Comparison of ENCODE assay signal across 18 cellular contexts in genomic region chr13:23988546-23989122, GRCh38.
DNase-seq lines count a peak whose midpoint lies in the region; ATAC-seq and TF ChIP-seq lines count a peak whose summit lies in the region.
"Had no signal": no experiment of that assay in that cellular context is flagged by ENCODE, and none has a peak within 500 bp of the region (broad histone marks: within the 10 kb centered on the region; RNA-seq: fewer than 3 reads in every experiment).

No MANE protein-coding gene starts in this region.

- H3K4me1 Mint-ChIP-seq in neural progenitor cell: peaks cover 33% of the 10 kb centered on the region
- H3K4me1 Mint-ChIP-seq: IgD-negative memory B cell had no signal

- H3K79me2 ChIP-seq in neural progenitor cell (ENCODE audit: low read depth): no peaks in the 10 kb centered on the region

- H3K27me3 Mint-ChIP-seq in neural progenitor cell (ENCODE audit: insufficient read depth, low read depth): peaks cover 2% of the 10 kb centered on the region

- TF ChIP-seq CTCF in esophagus muscularis mucosa (IDR thresholded peaks at IDR 0.05): no peak
- TF ChIP-seq CTCF in neural progenitor cell (IDR thresholded peaks at IDR 0.05): no peak
- TF ChIP-seq CTCF in left lung (IDR thresholded peaks at IDR 0.05): no peak
- no peak for TF ChIP-seq CTCF in left ventricle myocardium inferior (IDR thresholded peaks at IDR 0.05; ENCODE audit: borderline replicate concordance)

- no peak for TF ChIP-seq EP300 in esophagus muscularis mucosa (IDR thresholded peaks at IDR 0.05)

- H3K27ac ChIP-seq in esophagus muscularis mucosa (replicated peaks in 1 of 4) (no peak overlapping the region), neural progenitor cell (no peak overlapping the region), left lung (no peak overlapping the region), left ventricle myocardium inferior (replicated peaks) (no peak overlapping the region)
- H3K27ac ChIP-seq: C4-2B had no signal

- H4K20me1 ChIP-seq in neural progenitor cell (ENCODE audit: low read depth): no peaks in the 10 kb centered on the region

- ATAC-seq in left lung: no peak
- ATAC-seq: Right ventricle myocardium inferior had no signal

- no peaks in the 10 kb centered on the region for H3K36me3 ChIP-seq in esophagus muscularis mucosa
- no peaks in the 10 kb centered on the region for H3K36me3 ChIP-seq in neural progenitor cell
- H3K36me3 ChIP-seq in left lung: no peaks in the 10 kb centered on the region
- no peaks in the 10 kb centered on the region for H3K36me3 ChIP-seq in left ventricle myocardium inferior

- H2AFZ ChIP-seq in neural progenitor cell (replicated peaks): peak overlapping the region; percentile 4

- intact Hi-C loops in esophagus muscularis mucosa (cut with DNase I): no loop called here
- intact Hi-C loops in left lung (cut with DNase I): no loop called here
- intact Hi-C loops in left ventricle myocardium inferior (cut with micrococcal nuclease): no loop called here

- peaks cover 3% of the 10 kb centered on the region for H3K9me3 Mint-ChIP-seq in neural progenitor cell
- H3K9me3 Mint-ChIP-seq: H9, IgD-negative memory B cell had no signal

- peak; percentile 34 for DNase-seq in amniotic epithelial cell (ENCODE audit: low read depth)
- peak; percentile 8 for DNase-seq in esophagus muscularis mucosa (ENCODE audit: extremely low spot score)
- DNase-seq in neural progenitor cell (ENCODE audit: low spot score): no peak
- DNase-seq in cortex of kidney (lab: John Stamatoyannopoulos, UW): no peak
- no peak for DNase-seq in left lung
- no peak for DNase-seq in activated CD4-positive, CD25-positive, alpha-beta regulatory T cell treated with anti-CD3 and anti-CD28 coated beads, Interleukin-2, amount 50 U/mL, for 72 hours
- no peak for DNase-seq in left ventricle myocardium inferior
- DNase-seq: AML-193; H9; Karpas-422; NCI-H1048; NCI-H1436 treated with DMSO at 0.1 percent for 48 hours; NCI-H2029; NCI-H526 treated with DMSO at 0.1 percent for 48 hours; NK-92 treated with Interleukin-12 subunit alpha and Interleukin-12 subunit beta, amount 100 ng/mL, for 24 hours had no signal

- H3F3A ChIP-seq in neural progenitor cell (ENCODE audit: low read depth): no peaks in the 10 kb centered on the region

- H3K9me3 ChIP-seq in esophagus muscularis mucosa: no peaks in the 10 kb centered on the region
- no peaks in the 10 kb centered on the region for H3K9me3 ChIP-seq in neural progenitor cell (ENCODE audit: low read depth)
- no peaks in the 10 kb centered on the region for H3K9me3 ChIP-seq in left lung
- no peaks in the 10 kb centered on the region for H3K9me3 ChIP-seq in left ventricle myocardium inferior (replicated peaks)

- H3K4me3 ChIP-seq in esophagus muscularis mucosa: no peak overlapping the region
- H3K4me3 ChIP-seq in neural progenitor cell: no peak overlapping the region
- no peak overlapping the region for H3K4me3 ChIP-seq in left lung
- H3K4me3 ChIP-seq in left ventricle myocardium inferior: no peak overlapping the region

- no peak overlapping the region for H3K4me3 Mint-ChIP-seq in neural progenitor cell
- H3K4me3 Mint-ChIP-seq: H9, IgD-negative memory B cell had no signal

- peaks cover 41% of the 10 kb centered on the region for H3K36me3 Mint-ChIP-seq in neural progenitor cell

- no peak overlapping the region for H3K9ac ChIP-seq in neural progenitor cell

- no peak for TF ChIP-seq POLR2A in esophagus muscularis mucosa (IDR thresholded peaks at IDR 0.05; ENCODE audit: low read depth)

- WGBS in esophagus muscularis mucosa: 78% methylated on average over 4 of the region's 4 CpGs

- H3K4me1 ChIP-seq in esophagus muscularis mucosa (peaks cover 4 to 14% (median 8%) of the 10 kb centered on the region in 4 donors), neural progenitor cell (peaks cover 6% of the 10 kb centered on the region), left lung (peaks cover 0 to 10% of the 10 kb centered on the region in 2 donors), left ventricle myocardium inferior (peaks cover 28% of the 10 kb centered on the region)

- no peaks in the 10 kb centered on the region for H3K27me3 ChIP-seq in esophagus muscularis mucosa
- H3K27me3 ChIP-seq in neural progenitor cell: no peaks in the 10 kb centered on the region
- no peaks in the 10 kb centered on the region for H3K27me3 ChIP-seq in left lung
- no peaks in the 10 kb centered on the region for H3K27me3 ChIP-seq in left ventricle myocardium inferior (ENCODE audit: low read depth)

- no peak overlapping the region for H3K27ac Mint-ChIP-seq in neural progenitor cell
- H3K27ac Mint-ChIP-seq: H9, IgD-negative memory B cell had no signal

- no peak overlapping the region for H3K4me2 ChIP-seq in neural progenitor cell

Comparison
In these comparisons a context has a peak if more than half of its experiments do, and no peak if none do; other contexts are left out.
1. DNase-seq: peak in amniotic epithelial cell (single experiment) and esophagus muscularis mucosa (single experiment); none in neural progenitor cell (single experiment), cortex of kidney (single experiment), left lung (0 of 2), activated CD4-positive, CD25-positive, alpha-beta regulatory T cell treated with anti-CD3 and anti-CD28 coated beads, Interleukin-2, amount 50 U/mL, for 72 hours (single experiment) and left ventricle myocardium inferior (single experiment).